ENCODE assay signal across 8 cellular contexts in genomic region chr7:97927797-97928748, GRCh38. TPM values are rescaled to one million over a fixed set of nuclear protein-coding genes. Genes with fewer than 3 reads are reported as not detected.
DNase-seq lines count a peak whose midpoint lies in the region; ATAC-seq and TF ChIP-seq lines count a peak whose summit lies in the region.
"Not testable (repeated sequence)": the region's sequence is repeated elsewhere in the genome, so short reads cannot be mapped to it uniquely, and the experiment has no call there.

No MANE protein-coding gene starts in this region.

- H3K4me2 ChIP-seq in H9 (ENCODE audit: insufficient read depth, insufficient read length, low read length); neural cell (ENCODE audit: low read length): not testable (repeated sequence)

- not testable (repeated sequence) for H3K27me3 ChIP-seq in H9 (ENCODE audit: insufficient read depth, low read length); cardiac muscle cell; neural cell (ENCODE audit: insufficient read depth, low read depth, low read length)

- not testable (repeated sequence) for H3K9me2 ChIP-seq in neural cell (ENCODE audit: insufficient read depth, low read length)

- TF ChIP-seq CTCF in C4-2B (conservative IDR thresholded peaks at IDR 0.05) (peak; percentile 98), H9 (conservative IDR thresholded peaks at IDR 0.05) (peak; percentile 84), astrocyte of the cerebellum (IDR thresholded peaks at IDR 0.05; ENCODE audit: low read depth, low read length, missing control alignments) (peak; percentile 41), cardiac muscle cell (IDR thresholded peaks at IDR 0.05; ENCODE audit: low read depth, low read length) (peak; percentile 47), neural cell (IDR thresholded peaks at IDR 0.05; ENCODE audit: poor library complexity, severe bottlenecking) (peak; percentile 93)

- not testable (repeated sequence) for H3K9me3 Mint-ChIP-seq in H9

- H2BK5ac ChIP-seq in H9 (ENCODE audit: insufficient read length, low read length): not testable (repeated sequence)

- peak; percentile 59 to 60 for ATAC-seq in activated CD4-positive, CD25-positive, alpha-beta regulatory T cell treated with anti-CD3 and anti-CD28 coated beads, Interleukin-2, amount 50 U/mL, for 24 hours

- not testable (repeated sequence) for H3K56ac ChIP-seq in H9 (ENCODE audit: insufficient read length, low read depth, low read length)

- H2AK5ac ChIP-seq in H9 (ENCODE audit: insufficient read length, low read length): not testable (repeated sequence)

- not testable (repeated sequence) for H3K36me3 ChIP-seq in cardiac muscle cell; neural cell (ENCODE audit: insufficient read depth, low read length)

- not testable (repeated sequence) for H2BK20ac ChIP-seq in H9 (ENCODE audit: low read depth, low read length, poor library complexity, severe bottlenecking)

- not testable (repeated sequence) for H3K23ac ChIP-seq in H9 (ENCODE audit: insufficient read length, low read depth, low read length)

- not testable (repeated sequence) for H3K23me2 ChIP-seq in H9 (ENCODE audit: insufficient read length, low read depth, low read length, poor library complexity, severe bottlenecking)

- not testable (repeated sequence) for H4K20me1 ChIP-seq in H9 (ENCODE audit: control insufficient read depth, insufficient read depth, insufficient read length); neural cell (ENCODE audit: insufficient read depth)

- H3K4me3 Mint-ChIP-seq in H9: peak overlapping the region; percentile 63 to 81

- H3K9ac ChIP-seq in H9 (ENCODE audit: extremely low read depth, insufficient read length, low read length): not testable (repeated sequence)
- H3K9ac ChIP-seq in neural cell (ENCODE audit: low read length): peak overlapping the region; percentile 61

- H3K4me1 Mint-ChIP-seq in H9: peaks cover 30 to 37% of the 10 kb centered on the region in 2 experiments

- H2BK12ac ChIP-seq in H9 (ENCODE audit: insufficient read length, low read depth, low read length): not testable (repeated sequence)

- H3K79me1 ChIP-seq in H9 (ENCODE audit: insufficient read depth, low read depth, low read length, poor library complexity, severe bottlenecking): not testable (repeated sequence)

- not testable (repeated sequence) for H3K18ac ChIP-seq in H9 (ENCODE audit: insufficient read length, low read depth, low read length)

- peak; percentile 63 for TF ChIP-seq RAD21 in neural cell (conservative IDR thresholded peaks at IDR 0.05)

- H3K4ac ChIP-seq in H9 (ENCODE audit: low read depth, low read length): not testable (repeated sequence)

- H4K5ac ChIP-seq in H9 (ENCODE audit: insufficient read length, low read depth, low read length): not testable (repeated sequence)

- peaks cover 43% of the 10 kb centered on the region for H3K27me3 Mint-ChIP-seq in H9 (ENCODE audit: low read depth)

- H2BK120ac ChIP-seq in H9 (ENCODE audit: low read depth, low read length, poor library complexity, severe bottlenecking): not testable (repeated sequence)

- no CpG with 5 or more reads among the region's 80 CpGs for WGBS in H9 (ENCODE audit: extremely low coverage, insufficient read length, low lambda C conversion rate)

- H3K4me1 ChIP-seq in H9 (ENCODE audit: insufficient read depth, low read length); cardiac muscle cell (ENCODE audit: low read depth): not testable (repeated sequence)

- not testable (repeated sequence) for H2AFZ ChIP-seq in H9 (ENCODE audit: low read length); neural cell (ENCODE audit: low read depth, low read length)

- H3K4me3 ChIP-seq in astrocyte of the cerebellum (ENCODE audit: low read depth, low read length): peak overlapping the region; percentile 39
- H3K4me3 ChIP-seq in cardiac muscle cell: peak overlapping the region; percentile 73
- peak overlapping the region; percentile 63 for H3K4me3 ChIP-seq in neural cell (ENCODE audit: low read length)

- not testable (repeated sequence) for H3F3A ChIP-seq in neural cell (ENCODE audit: insufficient read depth, low read length, poor library complexity, severe bottlenecking)

- not testable (repeated sequence) for H4K91ac ChIP-seq in H9 (ENCODE audit: insufficient read length, low read depth, low read length)

- not testable (repeated sequence) for H4K8ac ChIP-seq in H9 (replicated peaks; ENCODE audit: insufficient read length, low read depth, low read length)

- TF ChIP-seq EP300 in neural cell (conservative IDR thresholded peaks at IDR 0.05; ENCODE audit: poor library complexity, severe bottlenecking): not testable (repeated sequence)

- H3K36me3 Mint-ChIP-seq in H9 (ENCODE audit: insufficient read depth in 1 of 3, low read depth in 3 of 3): not testable (repeated sequence)

- H2BK15ac ChIP-seq in H9 (ENCODE audit: low read depth, low read length): not testable (repeated sequence)

- not testable (repeated sequence) for H3K27ac Mint-ChIP-seq in H9

- H3K9me3 ChIP-seq in H9 (ENCODE audit: control insufficient read depth, low read depth, low read length); cardiac muscle cell (ENCODE audit: low read depth); neural cell (ENCODE audit: low read length): not testable (repeated sequence)

- not testable (repeated sequence) for H3T11ph ChIP-seq in H9 (ENCODE audit: low read length)

- in situ Hi-C loops in astrocyte of the cerebellum (cut with HindIII; ENCODE audit: low sequenced_read_pairs): not testable (repeated sequence)

- not testable (repeated sequence) for H3K14ac ChIP-seq in H9 (ENCODE audit: insufficient read depth, low read length)

- DNase-seq in H9 (peak; percentile 73), NCI-H2227 treated with DMSO at 0.1 percent for 48 hours (lab: John Stamatoyannopoulos, UW) (peak; percentile 44), cardiac muscle cell (ENCODE audit: low read depth in 1 of 2, low spot score in 1 of 2) (peak; percentile 28 to 71)
- DNase-seq in astrocyte of the cerebellum (ENCODE audit: low read depth): not testable (repeated sequence)
- DNase-seq in stimulated activated CD8-positive, alpha-beta memory T cell treated with anti-CD3 and anti-CD28 coated beads, Interleukin-15, amount 100 ng/mL, for 48 hours (ENCODE audit: low read depth in 2 of 2): peak; percentile 45 to 49

- not testable (repeated sequence) for H3K27ac ChIP-seq in C4-2B; H9 (ENCODE audit: insufficient read length, low read depth, low read length); cardiac muscle cell; neural cell (ENCODE audit: low read length)

- H3K79me2 ChIP-seq in H9 (ENCODE audit: insufficient read depth, low read length); neural cell (replicated peaks; ENCODE audit: insufficient read depth, low read length): not testable (repeated sequence)

TF ChIP-seq in neural cell, 6 proteins besides CTCF, POLR2A, EP300 and RAD21:
- peak; percentile 78 for TF ChIP-seq SMC3 (conservative IDR thresholded peaks at IDR 0.05; ENCODE audit: poor library complexity)
- peak; percentile 42 for TF ChIP-seq MXI1 (conservative IDR thresholded peaks at IDR 0.05; ENCODE audit: poor library complexity, severe bottlenecking)

RNA-seq across cellular contexts. Expression of gene ASNS, which starts 55.9 kb away (rescaled TPM):
- total RNA-seq in H9 (2021): 85.1 and 95.1 TPM in 2 replicates
- total RNA-seq in cardiac muscle cell: 17.4 and 25.1 TPM in 2 replicates
- polyA plus RNA-seq in cardiac muscle cell: 21.3 and 24.5 TPM in 2 replicates
- 176 and 198 TPM in 2 replicates for polyA plus RNA-seq in neural cell
- 65.0 and 86.5 TPM in 2 replicates for polyA minus RNA-seq in neural cell

Comparison
In these comparisons a context has a peak if more than half of its experiments do, and no peak if none do; other contexts are left out.
1. CTCF ChIP-seq: peak in every context shown above with its lines; median percentile 98 in C4-2B; 93 in neural cell; 84 in H9; 47 in cardiac muscle cell; 41 in astrocyte of the cerebellum.